15 cellular contexts compared by ENCODE assay signal in genomic region chr10:13869295-13869664, GRCh38.
A peak's percentile ranks its signal among the peaks of the same experiment; 100 is the strongest.
DNase-seq lines count a peak whose midpoint lies in the region; ATAC-seq and TF ChIP-seq lines count a peak whose summit lies in the region.
"Had no signal": no experiment of that assay in that cellular context is flagged by ENCODE, and none has a peak within 500 bp of the region (broad histone marks: within the 10 kb centered on the region; RNA-seq: fewer than 3 reads in every experiment).

No MANE protein-coding gene starts in this region.

- ATAC-seq in stimulated activated effector memory CD8-positive, alpha-beta T cell treated with anti-CD3 and anti-CD28 coated beads, Interleukin-12 subunit alpha, Interleukin-12 subunit beta, amount 100 ng/mL, for 72 hours, result peak; percentile 26
- ATAC-seq: CD8-positive, alpha-beta T cell had no signal

- no peak overlapping the region for H3K56ac ChIP-seq in H9 (ENCODE audit: insufficient read length, low read depth, low read length)

- intact Hi-C loops in transverse colon (cut with DNase I; ENCODE audit: low total_unique reads), result no loop called here

- no peaks in the 10 kb centered on the region for H3K27me3 ChIP-seq in BLaER1 treated with 17β-estradiol and CSF1 and Interleukin-3, amounts not matched to agents 10 nM and 100 nM
- H3K27me3 ChIP-seq in H9 (ENCODE audit: insufficient read depth, low read length) (no peaks in the 10 kb centered on the region), endodermal cell (ENCODE audit: control insufficient read depth, insufficient read depth, low read length, poor library complexity, severe bottlenecking) (no peaks in the 10 kb centered on the region), transverse colon (no peaks in the 10 kb centered on the region)

- H2BK15ac ChIP-seq in H9 (ENCODE audit: low read depth, low read length), result no peak overlapping the region

- H2BK5ac ChIP-seq in H9 (ENCODE audit: insufficient read length, low read length), result no peak overlapping the region

- no peaks in the 10 kb centered on the region for H3K23me2 ChIP-seq in H9 (ENCODE audit: insufficient read length, low read depth, low read length, poor library complexity, severe bottlenecking)

- in situ Hi-C loops in transverse colon (cut with MboI; ENCODE audit: low pct_ligation_motif_present in 1 of 4, low pct_unique_long_range_greater_than_20kb in 1 of 4, low sequenced_read_pairs in 3 of 4), result no loop called here

- H3K79me1 ChIP-seq in H9 (ENCODE audit: insufficient read depth, low read depth, low read length, poor library complexity, severe bottlenecking), result peaks cover 3% of the 10 kb centered on the region

- DNase-seq in H9, result no peak
- peak; percentile 33 for DNase-seq in endodermal cell
- no peak for DNase-seq in stimulated activated effector memory CD8-positive, alpha-beta T cell treated with anti-CD3 and anti-CD28 coated beads, Interleukin-12 subunit alpha, Interleukin-12 subunit beta, amount 100 ng/mL, for 72 hours (ENCODE audit: low spot score in 2 of 2)
- DNase-seq in transverse colon, result no peak
- no peak for DNase-seq in NCI-H128 (lab: John Stamatoyannopoulos, UW; ENCODE audit: unreplicated experiment)
- DNase-seq in GDM1 (lab: John Stamatoyannopoulos, UW), result no peak
- DNase-seq: CD8-positive, alpha-beta T cell; COR-L47; DMS153; DMS79 treated with DMSO at 0.1 percent for 48 hours; GF-D8; H7 had no signal

- H3K14ac ChIP-seq in H9 (ENCODE audit: insufficient read depth, low read length), result no peak overlapping the region

- H3K79me2 ChIP-seq in H9 (ENCODE audit: insufficient read depth, low read length), result peaks cover 3% of the 10 kb centered on the region; the same call in 1 of the 2 replicates

- no peak overlapping the region for H3K4me3 ChIP-seq in BLaER1 treated with 17β-estradiol and CSF1 and Interleukin-3, amounts not matched to agents 10 nM and 100 nM
- no peak overlapping the region for H3K4me3 ChIP-seq in endodermal cell (ENCODE audit: low read length)
- no peak overlapping the region for H3K4me3 ChIP-seq in transverse colon

- peaks cover 41 to 46% of the 10 kb centered on the region in 2 experiments for H3K4me1 Mint-ChIP-seq in H9
- H3K4me1 Mint-ChIP-seq in endodermal cell, result peaks cover 5% of the 10 kb centered on the region
- no peaks in the 10 kb centered on the region for H3K4me1 Mint-ChIP-seq in stimulated activated effector memory CD8-positive, alpha-beta T cell treated with anti-CD3 and anti-CD28 coated beads, Interleukin-12 subunit alpha, Interleukin-12 subunit beta, amount 100 ng/mL, for 72 hours

- H3K36me3 ChIP-seq in BLaER1 treated with 17β-estradiol and CSF1 and Interleukin-3, amounts not matched to agents 10 nM and 100 nM, result no peaks in the 10 kb centered on the region
- H3K36me3 ChIP-seq in endodermal cell (ENCODE audit: control insufficient read depth, insufficient read depth, low read length), result no peaks in the 10 kb centered on the region
- H3K36me3 ChIP-seq in transverse colon, result no peaks in the 10 kb centered on the region

- peaks cover 0 to 48% (median 14%) of the 10 kb centered on the region in 10 experiments; a peak in 16 of 20 replicates for H3K4me1 ChIP-seq in BLaER1 treated with 17β-estradiol and CSF1 and Interleukin-3, amounts not matched to agents 10 nM and 100 nM
- H3K4me1 ChIP-seq in H9 (ENCODE audit: insufficient read depth, low read length), result no peaks in the 10 kb centered on the region
- no peaks in the 10 kb centered on the region for H3K4me1 ChIP-seq in endodermal cell (ENCODE audit: control insufficient read depth, insufficient read depth, low read length)
- no peaks in the 10 kb centered on the region for H3K4me1 ChIP-seq in transverse colon

- H4K5ac ChIP-seq in H9 (ENCODE audit: insufficient read length, low read depth, low read length), result no peak overlapping the region

- H3T11ph ChIP-seq in H9 (ENCODE audit: low read length), result no peak overlapping the region

- H2AFZ ChIP-seq in H9 (ENCODE audit: low read length), result no peak overlapping the region

- H3K9me3 Mint-ChIP-seq in H9, result no peaks in the 10 kb centered on the region
- no peaks in the 10 kb centered on the region for H3K9me3 Mint-ChIP-seq in endodermal cell
- no peaks in the 10 kb centered on the region for H3K9me3 Mint-ChIP-seq in stimulated activated effector memory CD8-positive, alpha-beta T cell treated with anti-CD3 and anti-CD28 coated beads, Interleukin-12 subunit alpha, Interleukin-12 subunit beta, amount 100 ng/mL, for 72 hours
- H3K9me3 Mint-ChIP-seq: CD14-positive monocyte; CD8-positive, alpha-beta T cell had no signal

- no peak overlapping the region for H4K91ac ChIP-seq in H9 (ENCODE audit: insufficient read length, low read depth, low read length)

- TF ChIP-seq POLR2A in transverse colon (IDR thresholded peaks at IDR 0.05), result no peak

- H3K36me3 Mint-ChIP-seq in H9 (ENCODE audit: insufficient read depth in 1 of 3, low read depth in 3 of 3), result peaks cover 0 to 8% (median 0%) of the 10 kb centered on the region in 3 experiments; a peak in 2 of 7 replicates
- H3K36me3 Mint-ChIP-seq in endodermal cell (ENCODE audit: low read depth), result no peaks in the 10 kb centered on the region
- H3K36me3 Mint-ChIP-seq in stimulated activated effector memory CD8-positive, alpha-beta T cell treated with anti-CD3 and anti-CD28 coated beads, Interleukin-12 subunit alpha, Interleukin-12 subunit beta, amount 100 ng/mL, for 72 hours, result no peaks in the 10 kb centered on the region
- H3K36me3 Mint-ChIP-seq: CD14-positive monocyte; CD8-positive, alpha-beta T cell had no signal

- H3K9ac ChIP-seq in BLaER1 treated with 17β-estradiol and CSF1 and Interleukin-3, amounts not matched to agents 10 nM and 100 nM, result no peak overlapping the region
- no peak overlapping the region for H3K9ac ChIP-seq in H9 (ENCODE audit: extremely low read depth, insufficient read length, low read length)
- H3K9ac ChIP-seq in endodermal cell (ENCODE audit: extremely low read depth, low read length, poor library complexity, severe bottlenecking), result no peak overlapping the region

- H3K4me2 ChIP-seq in BLaER1 treated with 17β-estradiol and CSF1 and Interleukin-3, amounts not matched to agents 10 nM and 100 nM, result peak overlapping the region in 8 of 11 experiments; percentile 6 to 62 (median 22); a peak in 9 of 22 replicates
- no peak overlapping the region for H3K4me2 ChIP-seq in H9 (ENCODE audit: insufficient read depth, insufficient read length, low read length)

- H3K9me3 ChIP-seq in BLaER1 treated with 17β-estradiol and CSF1 and Interleukin-3, amounts not matched to agents 10 nM and 100 nM (replicated peaks in 1 of 11), result no peaks in the 10 kb centered on the region
- H3K9me3 ChIP-seq in H9 (ENCODE audit: control insufficient read depth, low read depth, low read length) (no peaks in the 10 kb centered on the region), endodermal cell (ENCODE audit: control insufficient read depth, low read length) (no peaks in the 10 kb centered on the region), transverse colon (no peaks in the 10 kb centered on the region)

- H3K4ac ChIP-seq in H9 (ENCODE audit: low read depth, low read length), result no peak overlapping the region

- H3K18ac ChIP-seq in H9 (ENCODE audit: insufficient read length, low read depth, low read length), result no peak overlapping the region

- no peaks in the 10 kb centered on the region for H4K20me1 ChIP-seq in BLaER1 treated with 17β-estradiol and CSF1 and Interleukin-3, amounts not matched to agents 10 nM and 100 nM
- H4K20me1 ChIP-seq in H9 (ENCODE audit: control insufficient read depth, insufficient read depth, insufficient read length), result no peaks in the 10 kb centered on the region

- WGBS in H9 (ENCODE audit: extremely low coverage, insufficient read length, low lambda C conversion rate), result no CpG with 5 or more reads among the region's 12 CpGs
- WGBS in endodermal cell (ENCODE audit: insufficient coverage in 1 of 2, insufficient read length in 1 of 2), 2 experiments, result 97 to 98% methylated on average over 11 to 12 of the region's 12 CpGs
- WGBS in transverse colon (ENCODE audit: low coverage in 1 of 2), 2 donors, result 60 to 84% methylated on average over 2 to 12 of the region's 12 CpGs

- TF ChIP-seq CTCF in H9 (conservative IDR thresholded peaks at IDR 0.05), result no peak
- no peak for TF ChIP-seq CTCF in endodermal cell (conservative IDR thresholded peaks at IDR 0.05)
- TF ChIP-seq CTCF in transverse colon (IDR thresholded peaks at IDR 0.05), result no peak

- no peak overlapping the region for H2BK20ac ChIP-seq in H9 (ENCODE audit: low read depth, low read length, poor library complexity, severe bottlenecking)

- no peak overlapping the region for H2AK5ac ChIP-seq in H9 (ENCODE audit: insufficient read length, low read length)

- H3K27ac ChIP-seq in BLaER1 treated with 17β-estradiol and CSF1 and Interleukin-3, amounts not matched to agents 10 nM and 100 nM, result no peak overlapping the region
- no peak overlapping the region for H3K27ac ChIP-seq in H9 (ENCODE audit: insufficient read length, low read depth, low read length)
- H3K27ac ChIP-seq in endodermal cell (ENCODE audit: low read depth, low read length), result peak overlapping the region; percentile 36
- H3K27ac ChIP-seq in transverse colon, result no peak overlapping the region

- TF ChIP-seq EP300 in transverse colon (IDR thresholded peaks at IDR 0.05; ENCODE audit: low read depth), result no peak

- H4K8ac ChIP-seq in H9 (replicated peaks; ENCODE audit: insufficient read length, low read depth, low read length), result no peak overlapping the region

- peak overlapping the region in 2 of 3 experiments; percentile 9 to 85; a peak in 4 of 7 replicates for H3K27ac Mint-ChIP-seq in H9
- H3K27ac Mint-ChIP-seq in endodermal cell, result no peak overlapping the region
- H3K27ac Mint-ChIP-seq in stimulated activated effector memory CD8-positive, alpha-beta T cell treated with anti-CD3 and anti-CD28 coated beads, Interleukin-12 subunit alpha, Interleukin-12 subunit beta, amount 100 ng/mL, for 72 hours, result no peak overlapping the region
- H3K27ac Mint-ChIP-seq: B cell; CD14-positive monocyte; CD8-positive, alpha-beta T cell had no signal

- H3K4me3 Mint-ChIP-seq in H9 (no peak overlapping the region), endodermal cell (no peak overlapping the region)
- no peak overlapping the region for H3K4me3 Mint-ChIP-seq in stimulated activated effector memory CD8-positive, alpha-beta T cell treated with anti-CD3 and anti-CD28 coated beads, Interleukin-12 subunit alpha, Interleukin-12 subunit beta, amount 100 ng/mL, for 72 hours
- H3K4me3 Mint-ChIP-seq: B cell; CD14-positive monocyte; CD8-positive, alpha-beta T cell had no signal

- no peaks in the 10 kb centered on the region for H3K27me3 Mint-ChIP-seq in H9 (ENCODE audit: low read depth)
- no peaks in the 10 kb centered on the region for H3K27me3 Mint-ChIP-seq in endodermal cell (ENCODE audit: insufficient read depth)

- H3K23ac ChIP-seq in H9 (ENCODE audit: insufficient read length, low read depth, low read length), result no peak overlapping the region

- no peak overlapping the region for H2BK12ac ChIP-seq in H9 (ENCODE audit: insufficient read length, low read depth, low read length)

- H2BK120ac ChIP-seq in H9 (ENCODE audit: low read depth, low read length, poor library complexity, severe bottlenecking), result no peak overlapping the region

Comparison
In these comparisons a context has a peak if more than half of its experiments do, and no peak if none do; other contexts are left out.
1. H3K27ac Mint-ChIP-seq: peak in H9 (2 of 3); none in endodermal cell (single experiment) and stimulated activated effector memory CD8-positive, alpha-beta T cell treated with anti-CD3 and anti-CD28 coated beads, Interleukin-12 subunit alpha, Interleukin-12 subunit beta, amount 100 ng/mL, for 72 hours (single experiment).